In genomic region chr14:63361790-63362189, GRCh38 we compare ENCODE assay signal across 20 cellular contexts. TPM values are rescaled to one million over a fixed set of nuclear protein-coding genes. Genes with fewer than 3 reads are reported as not detected.
DNase-seq lines count a peak whose midpoint lies in the region; ATAC-seq and TF ChIP-seq lines count a peak whose summit lies in the region.
"Had no signal": no experiment of that assay in that cellular context is flagged by ENCODE, and none has a peak within 500 bp of the region (broad histone marks: within the 10 kb centered on the region; RNA-seq: fewer than 3 reads in every experiment).

No MANE protein-coding gene starts in this region.

- H3K27me3 Mint-ChIP-seq in brain (no peaks in the 10 kb centered on the region), glutamatergic neuron (ENCODE audit: unreplicated experiment) (no peaks in the 10 kb centered on the region)

- no peak overlapping the region for H3K9ac ChIP-seq in SK-N-SH

- H3K27ac Mint-ChIP-seq in brain (peak overlapping the region in 4 of 5 experiments; percentile 64 to 88 (median 81)), glutamatergic neuron (ENCODE audit: unreplicated experiment) (no peak overlapping the region)
- H3K27ac Mint-ChIP-seq: activated naive CD8-positive, alpha-beta T cell treated with anti-CD3 and anti-CD28 coated beads, Interleukin-2, amount 10 ng/mL, durations not matched to agents 7 days and 5 days had no signal

- DNase-seq in SK-N-SH (no peak), NCI-H2081 treated with DMSO at 0.1 percent for 48 hours (lab: John Stamatoyannopoulos, UW) (peak; percentile 24), glutamatergic neuron (no peak), glomerular visceral epithelial cell (ENCODE audit: extremely low spot score) (no peak)
- DNase-seq: activated CD4-positive, alpha-beta T cell treated with anti-CD3 and anti-CD28 coated beads for 4 hours; activated naive CD8-positive, alpha-beta T cell treated with anti-CD3 and anti-CD28 coated beads, Interleukin-2, amount 10 ng/mL, durations not matched to agents 7 days and 5 days; DMS 273 treated with DMSO at 0.1 percent for 48 hours; heart left ventricle; IMR-90; NCI-H187 treated with DMSO at 0.1 percent for 48 hours; Peyer's patch; stimulated activated CD4-positive, alpha-beta T cell treated with anti-CD3 and anti-CD28 coated beads, Interleukin-15, amount 100 ng/mL, for 24 hours had no signal

- peaks cover 19% of the 10 kb centered on the region for H3K4me1 Mint-ChIP-seq in brain
- peaks cover 8% of the 10 kb centered on the region for H3K4me1 Mint-ChIP-seq in glutamatergic neuron (ENCODE audit: low read depth, unreplicated experiment)
- H3K4me1 Mint-ChIP-seq: activated naive CD8-positive, alpha-beta T cell treated with anti-CD3 and anti-CD28 coated beads, Interleukin-2, amount 10 ng/mL, durations not matched to agents 7 days and 5 days; central memory CD8-positive, alpha-beta T cell had no signal

- H4K20me1 ChIP-seq in SK-N-SH (ENCODE audit: insufficient read depth): no peaks in the 10 kb centered on the region

- H2AFZ ChIP-seq in SK-N-SH (ENCODE audit: low read depth): no peak overlapping the region

- ATAC-seq in SK-N-SH treated with all-trans-retinoic acid at 6 μM for 48 hours (peak; percentile 50; the same call in 2 of the 3 replicates), GM21360 (IDR thresholded peaks at IDR 0.05; ENCODE audit: unreplicated experiment) (no peak), GM18519 (IDR thresholded peaks at IDR 0.05; ENCODE audit: low FRiP score, unreplicated experiment) (no peak)
- ATAC-seq: heart left ventricle had no signal

- H3K36me3 Mint-ChIP-seq in brain: peaks cover 39% of the 10 kb centered on the region
- peaks cover 5% of the 10 kb centered on the region for H3K36me3 Mint-ChIP-seq in glutamatergic neuron (ENCODE audit: unreplicated experiment)
- H3K36me3 Mint-ChIP-seq: activated naive CD8-positive, alpha-beta T cell treated with anti-CD3 and anti-CD28 coated beads, Interleukin-2, amount 10 ng/mL, durations not matched to agents 7 days and 5 days had no signal

- TF ChIP-seq RAD21 in SK-N-SH (IDR thresholded peaks at IDR 0.05; ENCODE audit: low read length): no peak

- 90% methylated on average over 2 of the region's 4 CpGs for WGBS in SK-N-SH (ENCODE audit: low lambda C conversion rate)

- H3K4me3 Mint-ChIP-seq in brain: no peak overlapping the region
- H3K4me3 Mint-ChIP-seq in glutamatergic neuron (ENCODE audit: unreplicated experiment): no peak overlapping the region
- H3K4me3 Mint-ChIP-seq: activated naive CD8-positive, alpha-beta T cell treated with anti-CD3 and anti-CD28 coated beads, Interleukin-2, amount 10 ng/mL, durations not matched to agents 7 days and 5 days; central memory CD8-positive, alpha-beta T cell had no signal

- H3K4me2 ChIP-seq in SK-N-SH: no peak overlapping the region

- CTCF ChIA-PET in SK-N-SH (lab: Yijun Ruan, JAX): no interaction called here

- H3K4me1 ChIP-seq in SK-N-SH (ENCODE audit: control insufficient read depth in 1 of 2, insufficient read depth in 2 of 2, low read depth in 1 of 2, low read length in 1 of 2): no peaks in the 10 kb centered on the region
- H3K4me1 ChIP-seq: heart left ventricle, Peyer's patch had no signal

- H3K27me3 ChIP-seq in SK-N-SH (ENCODE audit: insufficient read depth): no peaks in the 10 kb centered on the region
- H3K27me3 ChIP-seq: heart left ventricle, Peyer's patch had no signal

- H3K36me3 ChIP-seq in SK-N-SH (replicated peaks in 1 of 2; ENCODE audit: control insufficient read depth in 1 of 2, insufficient read depth in 2 of 2, low read length in 1 of 2): no peaks in the 10 kb centered on the region
- H3K36me3 ChIP-seq: heart left ventricle, Peyer's patch had no signal

- no peak for TF ChIP-seq EP300 in SK-N-SH (IDR thresholded peaks at IDR 0.05; ENCODE audit: borderline replicate concordance in 1 of 2, low read depth in 1 of 2, low read length in 1 of 2)

- H3F3A ChIP-seq in SK-N-SH (replicated peaks; ENCODE audit: insufficient read depth): no peaks in the 10 kb centered on the region

- POLR2A ChIA-PET in SK-N-SH (lab: Yijun Ruan, JAX): no interaction called here

- no peak; the same call in 1 of the 2 replicates for TF ChIP-seq CTCF in SK-N-SH (IDR thresholded peaks at IDR 0.05)
- TF ChIP-seq CTCF in brain (conservative IDR thresholded peaks at IDR 0.05): no peak
- TF ChIP-seq CTCF in glutamatergic neuron (IDR thresholded peaks at IDR 0.05; ENCODE audit: partially characterized antibody, unreplicated experiment): no peak

- H3K9me3 Mint-ChIP-seq in brain: peaks cover 17 to 31% (median 24%) of the 10 kb centered on the region in 5 experiments
- no peaks in the 10 kb centered on the region for H3K9me3 Mint-ChIP-seq in glutamatergic neuron (ENCODE audit: unreplicated experiment)

- no peaks in the 10 kb centered on the region for H3K9me3 ChIP-seq in SK-N-SH
- H3K9me3 ChIP-seq: Peyer's patch had no signal

- H3K4me3 ChIP-seq in SK-N-SH (ENCODE audit: low read depth in 2 of 2, low read length in 1 of 2): no peak overlapping the region
- H3K4me3 ChIP-seq: heart left ventricle, Peyer's patch had no signal

- H3K9me2 ChIP-seq in SK-N-SH: no peaks in the 10 kb centered on the region

- H3K27ac ChIP-seq in SK-N-SH (ENCODE audit: low read depth in 2 of 2, low read length in 1 of 2): no peak overlapping the region
- H3K27ac ChIP-seq: epithelial cell of prostate, heart left ventricle, Peyer's patch had no signal

- H3K79me2 ChIP-seq in SK-N-SH (ENCODE audit: insufficient read depth): no peaks in the 10 kb centered on the region

TF ChIP-seq in SK-N-SH treated with all-trans-retinoic acid at 6 μM for 48 hours, 23 proteins besides CTCF, POLR2A, EP300 and RAD21 (continues in another document):
- TF ChIP-seq CSRNP3 (CRISPR knock-in tag; IDR thresholded peaks at IDR 0.05): no peak
- TF ChIP-seq BACH2 (CRISPR knock-in tag; IDR thresholded peaks at IDR 0.05; ENCODE audit: borderline replicate concordance): no peak
- no peak for TF ChIP-seq ZFP3 (CRISPR knock-in tag; IDR thresholded peaks at IDR 0.05)
- TF ChIP-seq, protein P1, sequence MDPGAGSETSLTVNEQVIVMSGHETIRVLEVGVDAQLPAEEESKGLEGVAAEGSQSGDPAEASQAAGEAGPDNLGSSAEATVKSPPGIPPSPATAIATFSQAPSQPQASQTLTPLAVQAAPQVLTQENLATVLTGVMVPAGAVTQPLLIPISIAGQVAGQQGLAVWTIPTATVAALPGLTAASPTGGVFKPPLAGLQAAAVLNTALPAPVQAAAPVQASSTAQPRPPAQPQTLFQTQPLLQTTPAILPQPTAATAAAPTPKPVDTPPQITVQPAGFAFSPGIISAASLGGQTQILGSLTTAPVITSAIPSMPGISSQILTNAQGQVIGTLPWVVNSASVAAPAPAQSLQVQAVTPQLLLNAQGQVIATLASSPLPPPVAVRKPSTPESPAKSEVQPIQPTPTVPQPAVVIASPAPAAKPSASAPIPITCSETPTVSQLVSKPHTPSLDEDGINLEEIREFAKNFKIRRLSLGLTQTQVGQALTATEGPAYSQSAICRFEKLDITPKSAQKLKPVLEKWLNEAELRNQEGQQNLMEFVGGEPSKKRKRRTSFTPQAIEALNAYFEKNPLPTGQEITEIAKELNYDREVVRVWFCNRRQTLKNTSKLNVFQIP (CRISPR knock-in tag; IDR thresholded peaks at IDR 0.05; ENCODE audit: borderline replicate concordance, low read depth): no peak

TF ChIP-seq in SK-N-SH, 30 proteins besides CTCF, POLR2A, EP300 and RAD21:
- TF ChIP-seq FOXM1 (IDR thresholded peaks at IDR 0.05; ENCODE audit: low read depth) (no peak), USF1 (IDR thresholded peaks at IDR 0.05; ENCODE audit: borderline replicate concordance, low read depth) (no peak), EZH2phosphoT487 (IDR thresholded peaks at IDR 0.05; ENCODE audit: borderline replicate concordance, low read depth) (no peak), TAF1 (IDR thresholded peaks at IDR 0.05; ENCODE audit: borderline replicate concordance, low read depth, low read length) (no peak), GABPA (IDR thresholded peaks at IDR 0.05; ENCODE audit: low read depth) (no peak), ELF1 (IDR thresholded peaks at IDR 0.05) (no peak), FOSL2 (IDR thresholded peaks at IDR 0.05; ENCODE audit: borderline replicate concordance, low read depth) (no peak)
- TF ChIP-seq, protein P2, sequence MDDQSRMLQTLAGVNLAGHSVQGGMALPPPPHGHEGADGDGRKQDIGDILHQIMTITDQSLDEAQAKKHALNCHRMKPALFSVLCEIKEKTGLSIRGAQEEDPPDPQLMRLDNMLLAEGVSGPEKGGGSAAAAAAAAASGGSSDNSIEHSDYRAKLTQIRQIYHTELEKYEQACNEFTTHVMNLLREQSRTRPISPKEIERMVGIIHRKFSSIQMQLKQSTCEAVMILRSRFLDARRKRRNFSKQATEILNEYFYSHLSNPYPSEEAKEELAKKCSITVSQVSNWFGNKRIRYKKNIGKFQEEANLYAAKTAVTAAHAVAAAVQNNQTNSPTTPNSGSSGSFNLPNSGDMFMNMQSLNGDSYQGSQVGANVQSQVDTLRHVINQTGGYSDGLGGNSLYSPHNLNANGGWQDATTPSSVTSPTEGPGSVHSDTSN (IDR thresholded peaks at IDR 0.05): no peak
- TF ChIP-seq, protein P3, sequence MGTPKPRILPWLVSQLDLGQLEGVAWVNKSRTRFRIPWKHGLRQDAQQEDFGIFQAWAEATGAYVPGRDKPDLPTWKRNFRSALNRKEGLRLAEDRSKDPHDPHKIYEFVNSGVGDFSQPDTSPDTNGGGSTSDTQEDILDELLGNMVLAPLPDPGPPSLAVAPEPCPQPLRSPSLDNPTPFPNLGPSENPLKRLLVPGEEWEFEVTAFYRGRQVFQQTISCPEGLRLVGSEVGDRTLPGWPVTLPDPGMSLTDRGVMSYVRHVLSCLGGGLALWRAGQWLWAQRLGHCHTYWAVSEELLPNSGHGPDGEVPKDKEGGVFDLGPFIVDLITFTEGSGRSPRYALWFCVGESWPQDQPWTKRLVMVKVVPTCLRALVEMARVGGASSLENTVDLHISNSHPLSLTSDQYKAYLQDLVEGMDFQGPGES (IDR thresholded peaks at IDR 0.05; ENCODE audit: low read depth, low read length): no peak
- TF ChIP-seq, protein P4, sequence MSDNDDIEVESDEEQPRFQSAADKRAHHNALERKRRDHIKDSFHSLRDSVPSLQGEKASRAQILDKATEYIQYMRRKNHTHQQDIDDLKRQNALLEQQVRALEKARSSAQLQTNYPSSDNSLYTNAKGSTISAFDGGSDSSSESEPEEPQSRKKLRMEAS (IDR thresholded peaks at IDR 0.05; ENCODE audit: low read depth): no peak

RNA-seq across cellular contexts. Expression of gene GPHB5, which starts 43.1 kb away (rescaled TPM):
- polyA plus RNA-seq in SK-N-SH (2012; rRNA removed) (not detected in 2 replicates), brain (ENCODE audit: insufficient read depth, low read depth, low replicate concordance) (not detected)
- polyA plus RNA-seq in SK-N-SH (2012; cell fraction: cytosol; rRNA removed): not detected in 2 replicates
- polyA plus RNA-seq in SK-N-SH (2012; cell fraction: nucleus; rRNA removed): not detected in 2 replicates
- not detected for total RNA-seq in glutamatergic neuron (ENCODE audit: unreplicated experiment)
- total RNA-seq: activated naive CD8-positive, alpha-beta T cell treated with anti-CD3 and anti-CD28 coated beads, Interleukin-2, amount 10 ng/mL, durations not matched to agents 7 days and 5 days; heart left ventricle; IMR-90; Peyer's patch; T-helper 1 cell treated with Interleukin-12 subunit alpha and Interleukin-12 subunit beta and Interleukin-4 antibody, amounts not matched to agents 30 ng/mL and 1 ng/mL, for 36 hours; temporal lobe had no signal
- polyA plus RNA-seq: heart left ventricle, IMR-90 had no signal
